ENCODE assay signal across 13 cellular contexts in genomic region chr1:243273945-243274344, GRCh38. TPM values are rescaled to one million over a fixed set of nuclear protein-coding genes. Genes with fewer than 3 reads are reported as not detected.
DNase-seq lines count a peak whose midpoint lies in the region; ATAC-seq and TF ChIP-seq lines count a peak whose summit lies in the region.
"Had no signal": no experiment of that assay in that cellular context is flagged by ENCODE, and none has a peak within 500 bp of the region (broad histone marks: within the 10 kb centered on the region; RNA-seq: fewer than 3 reads in every experiment).

No MANE protein-coding gene starts in this region.

- H3K36me3 Mint-ChIP-seq in activated CD4-positive, alpha-beta T cell treated with anti-CD3 and anti-CD28 coated beads for 36 hours (ENCODE audit: low read depth), result peaks cover 54% of the 10 kb centered on the region
- H3K36me3 Mint-ChIP-seq in activated naive CD8-positive, alpha-beta T cell treated with anti-CD3 and anti-CD28 coated beads, Interleukin-2, amount 50 U/mL, for 24 hours (ENCODE audit: low read depth), result peaks cover 53% of the 10 kb centered on the region
- H3K36me3 Mint-ChIP-seq in activated naive CD8-positive, alpha-beta T cell treated with anti-CD3 and anti-CD28 coated beads for 36 hours, result peaks cover 55% of the 10 kb centered on the region
- H3K36me3 Mint-ChIP-seq in mesothelial cell of epicardium, result peaks cover 40% of the 10 kb centered on the region

- intact Hi-C loops in activated CD4-positive, alpha-beta T cell treated with anti-CD3 and anti-CD28 coated beads for 36 hours (cut with DNase I, micrococcal nuclease), result no loop called here

- peak; percentile 24 for DNase-seq in activated CD4-positive, alpha-beta T cell treated with anti-CD3 and anti-CD28 coated beads for 36 hours
- no peak for DNase-seq in activated CD4-positive, alpha-beta T cell treated with anti-CD3 and anti-CD28 coated beads for 1 hour
- DNase-seq in activated naive CD8-positive, alpha-beta T cell treated with anti-CD3 and anti-CD28 coated beads, Interleukin-2, amount 50 U/mL, for 24 hours, result no peak
- no peak for DNase-seq in activated naive CD8-positive, alpha-beta T cell treated with anti-CD3 and anti-CD28 coated beads for 36 hours
- no peak for DNase-seq in mesothelial cell of epicardium (ENCODE audit: low spot score in 2 of 2, unreplicated experiment in 2 of 2)
- DNase-seq in H4 (ENCODE audit: low spot score), result no peak
- no peak for DNase-seq in COLO668 (lab: John Stamatoyannopoulos, UW; ENCODE audit: unreplicated experiment)
- DNase-seq: CD8-positive, alpha-beta memory T cell; DMS 273 treated with DMSO at 0.1 percent for 48 hours; GM23248 had no signal

- peaks cover 10% of the 10 kb centered on the region for H3K4me1 Mint-ChIP-seq in activated CD4-positive, alpha-beta T cell treated with anti-CD3 and anti-CD28 coated beads for 36 hours
- peaks cover 18% of the 10 kb centered on the region for H3K4me1 Mint-ChIP-seq in activated naive CD8-positive, alpha-beta T cell treated with anti-CD3 and anti-CD28 coated beads, Interleukin-2, amount 50 U/mL, for 24 hours
- peaks cover 13% of the 10 kb centered on the region for H3K4me1 Mint-ChIP-seq in activated naive CD8-positive, alpha-beta T cell treated with anti-CD3 and anti-CD28 coated beads for 36 hours
- peaks cover 45% of the 10 kb centered on the region for H3K4me1 Mint-ChIP-seq in mesothelial cell of epicardium

- no peaks in the 10 kb centered on the region for H3K9me3 Mint-ChIP-seq in activated CD4-positive, alpha-beta T cell treated with anti-CD3 and anti-CD28 coated beads for 36 hours (ENCODE audit: low read depth)
- H3K9me3 Mint-ChIP-seq in activated naive CD8-positive, alpha-beta T cell treated with anti-CD3 and anti-CD28 coated beads, Interleukin-2, amount 50 U/mL, for 24 hours, result no peaks in the 10 kb centered on the region
- peaks cover 4% of the 10 kb centered on the region for H3K9me3 Mint-ChIP-seq in activated naive CD8-positive, alpha-beta T cell treated with anti-CD3 and anti-CD28 coated beads for 36 hours
- peaks cover 15% of the 10 kb centered on the region for H3K9me3 Mint-ChIP-seq in mesothelial cell of epicardium
- H3K9me3 Mint-ChIP-seq: CD8-positive, alpha-beta memory T cell had no signal

- H3K27ac Mint-ChIP-seq in activated CD4-positive, alpha-beta T cell treated with anti-CD3 and anti-CD28 coated beads for 36 hours, result no peak overlapping the region
- H3K27ac Mint-ChIP-seq in activated naive CD8-positive, alpha-beta T cell treated with anti-CD3 and anti-CD28 coated beads, Interleukin-2, amount 50 U/mL, for 24 hours, result no peak overlapping the region
- no peak overlapping the region for H3K27ac Mint-ChIP-seq in activated naive CD8-positive, alpha-beta T cell treated with anti-CD3 and anti-CD28 coated beads for 36 hours
- H3K27ac Mint-ChIP-seq in mesothelial cell of epicardium, result peak overlapping the region; percentile 74

- CTCF ChIA-PET in activated CD4-positive, alpha-beta T cell treated with anti-CD3 and anti-CD28 coated beads for 36 hours (lab: Charles Lee), result interaction anchor here (1.1 kb wide), 1 partner anchor 9 kb away, joined by 3 read pairs; no protein-coding TSS in a partner anchor

- POLR2A ChIA-PET in activated CD4-positive, alpha-beta T cell treated with anti-CD3 and anti-CD28 coated beads for 36 hours (lab: Charles Lee), result no interaction called here

- no peak for TF ChIP-seq CTCF in mesothelial cell of epicardium (IDR thresholded peaks at IDR 0.05; ENCODE audit: unreplicated experiment)

- H3K4me3 Mint-ChIP-seq in activated CD4-positive, alpha-beta T cell treated with anti-CD3 and anti-CD28 coated beads for 36 hours, result no peak overlapping the region
- no peak overlapping the region for H3K4me3 Mint-ChIP-seq in activated naive CD8-positive, alpha-beta T cell treated with anti-CD3 and anti-CD28 coated beads, Interleukin-2, amount 50 U/mL, for 24 hours
- no peak overlapping the region for H3K4me3 Mint-ChIP-seq in activated naive CD8-positive, alpha-beta T cell treated with anti-CD3 and anti-CD28 coated beads for 36 hours
- H3K4me3 Mint-ChIP-seq in mesothelial cell of epicardium, result no peak overlapping the region
- H3K4me3 Mint-ChIP-seq: CD14-positive monocyte; CD8-positive, alpha-beta memory T cell had no signal

- peak; percentile 42 for ATAC-seq in activated CD4-positive, alpha-beta T cell treated with anti-CD3 and anti-CD28 coated beads for 36 hours
- peak; percentile 54 for ATAC-seq in activated naive CD8-positive, alpha-beta T cell treated with anti-CD3 and anti-CD28 coated beads, Interleukin-2, amount 50 U/mL, for 24 hours
- ATAC-seq in GM21360 (IDR thresholded peaks at IDR 0.05; ENCODE audit: unreplicated experiment), result no peak
- ATAC-seq: GM12878 had no signal

- no peaks in the 10 kb centered on the region for H3K27me3 Mint-ChIP-seq in activated CD4-positive, alpha-beta T cell treated with anti-CD3 and anti-CD28 coated beads for 36 hours
- no peaks in the 10 kb centered on the region for H3K27me3 Mint-ChIP-seq in activated naive CD8-positive, alpha-beta T cell treated with anti-CD3 and anti-CD28 coated beads, Interleukin-2, amount 50 U/mL, for 24 hours
- no peaks in the 10 kb centered on the region for H3K27me3 Mint-ChIP-seq in activated naive CD8-positive, alpha-beta T cell treated with anti-CD3 and anti-CD28 coated beads for 36 hours
- no peaks in the 10 kb centered on the region for H3K27me3 Mint-ChIP-seq in mesothelial cell of epicardium (ENCODE audit: low read depth)
- H3K27me3 Mint-ChIP-seq: CD8-positive, alpha-beta memory T cell had no signal

RNA-seq across cellular contexts. Expression of gene SDCCAG8, which starts 18.1 kb away (rescaled TPM):
- 10 to 100 TPM; 26.4 to 26.5 TPM for total RNA-seq in activated CD4-positive, alpha-beta T cell treated with anti-CD3 and anti-CD28 coated beads for 36 hours
- 10 to 100 TPM; 24.2 to 24.7 TPM for total RNA-seq in activated naive CD8-positive, alpha-beta T cell treated with anti-CD3 and anti-CD28 coated beads for 36 hours
- 37.3 to 47.1 TPM (median 39.9 TPM) in 3 replicates for total RNA-seq in mesothelial cell of epicardium
- total RNA-seq in H4 (2014; rRNA removed; shearing (Covaris generic)), result 7.7 and 7.9 TPM in 2 replicates

RNA-seq across cellular contexts. Expression of gene CEP170, which starts 18.9 kb away (rescaled TPM):
- total RNA-seq in activated CD4-positive, alpha-beta T cell treated with anti-CD3 and anti-CD28 coated beads for 36 hours, result 10 to 100 TPM; 54.5 to 56.7 TPM
- total RNA-seq in activated naive CD8-positive, alpha-beta T cell treated with anti-CD3 and anti-CD28 coated beads for 36 hours, result 10 to 100 TPM; 44.3 to 47.4 TPM
- 118 to 129 TPM (median 120 TPM) in 3 replicates for total RNA-seq in mesothelial cell of epicardium
- total RNA-seq in H4 (2014; rRNA removed; shearing (Covaris generic)), result 21.5 and 28.3 TPM in 2 replicates
